Comparison of ENCODE assay signal across 3 cellular contexts in genomic region chr5:111765613-111766012, GRCh38.
TF ChIP-seq lines count a peak whose summit lies in the region.

No MANE protein-coding gene starts in this region.

TF ChIP-seq in A549, 52 proteins besides CTCF, POLR2A, EP300 and RAD21:
- TF ChIP-seq HOXB13 (CRISPR knock-in tag; IDR thresholded peaks at IDR 0.05; ENCODE audit: low read depth) (no peak), PHF8 (IDR thresholded peaks at IDR 0.05; ENCODE audit: borderline replicate concordance, low read depth) (no peak), ESRRA (IDR thresholded peaks at IDR 0.05; ENCODE audit: borderline replicate concordance, low read length) (no peak), MAFK (IDR thresholded peaks at IDR 0.05; ENCODE audit: partially characterized antibody) (peak; percentile 97), KDM5A (IDR thresholded peaks at IDR 0.05) (no peak), BCL3 (IDR thresholded peaks at IDR 0.05) (no peak), KDM1A (IDR thresholded peaks at IDR 0.05; ENCODE audit: low read depth) (no peak), REST (IDR thresholded peaks at IDR 0.05) (no peak), HOXB5 (CRISPR knock-in tag; IDR thresholded peaks at IDR 0.05) (no peak), CHD4 (IDR thresholded peaks at IDR 0.05; ENCODE audit: borderline replicate concordance) (no peak), RNF2 (IDR thresholded peaks at IDR 0.05; ENCODE audit: borderline replicate concordance, low read depth) (no peak), HEYL (CRISPR knock-in tag; IDR thresholded peaks at IDR 0.05) (no peak), NFE2L2 (conservative IDR thresholded peaks at IDR 0.05; ENCODE audit: low read length) (peak; percentile 65), FOSL2 (IDR thresholded peaks at IDR 0.05) (no peak), FOSL2 (CRISPR knock-in tag; IDR thresholded peaks at IDR 0.05) (no peak), CBX8 (IDR thresholded peaks at IDR 0.05) (no peak)

TF ChIP-seq in IMR-90, 13 proteins besides CTCF, POLR2A, EP300 and RAD21:
- TF ChIP-seq MAFK (IDR thresholded peaks at IDR 0.05; ENCODE audit: low read depth, low read length), result peak; percentile 97
- TF ChIP-seq CHD1 (IDR thresholded peaks at IDR 0.05; ENCODE audit: low read depth, low read length), result no peak
- no peak for TF ChIP-seq MXI1 (IDR thresholded peaks at IDR 0.05; ENCODE audit: borderline replicate concordance, low read depth, low read length)
- TF ChIP-seq USF2 (IDR thresholded peaks at IDR 0.05; ENCODE audit: low read depth, low read length), result no peak
- TF ChIP-seq RCOR1 (IDR thresholded peaks at IDR 0.05; ENCODE audit: insufficient replicate concordance, low read length), result no peak
- TF ChIP-seq BHLHE40 (IDR thresholded peaks at IDR 0.05; ENCODE audit: low read depth, low read length), result no peak
- no peak for TF ChIP-seq MAZ (IDR thresholded peaks at IDR 0.05; ENCODE audit: borderline replicate concordance, low read depth, low read length)
- TF ChIP-seq CEBPB (IDR thresholded peaks at IDR 0.05; ENCODE audit: low read depth, low read length), result no peak
- TF ChIP-seq NFE2L2 (IDR thresholded peaks at IDR 0.05; ENCODE audit: low read depth, low read length), result peak; percentile 88
- no peak for TF ChIP-seq SMC3 (IDR thresholded peaks at IDR 0.05; ENCODE audit: low read depth, low read length)
- no peak for TF ChIP-seq RFX5 (IDR thresholded peaks at IDR 0.05; ENCODE audit: low read depth, low read length)
- no peak for TF ChIP-seq ELK1 (IDR thresholded peaks at IDR 0.05; ENCODE audit: borderline replicate concordance, low read depth, low read length)
- TF ChIP-seq FOS (IDR thresholded peaks at IDR 0.05; ENCODE audit: low read depth, low read length), result no peak

TF ChIP-seq in H1, 55 proteins besides CTCF, POLR2A, EP300 and RAD21:
- no peak for TF ChIP-seq JUN (IDR thresholded peaks at IDR 0.05; ENCODE audit: low read depth, low read length)
- TF ChIP-seq GTF2F1 (IDR thresholded peaks at IDR 0.05; ENCODE audit: borderline replicate concordance, low read depth, low read length), result no peak
- peak; percentile 85 for TF ChIP-seq MAFK (IDR thresholded peaks at IDR 0.05; ENCODE audit: low read depth, low read length)
